In the genomic region with DNA sequence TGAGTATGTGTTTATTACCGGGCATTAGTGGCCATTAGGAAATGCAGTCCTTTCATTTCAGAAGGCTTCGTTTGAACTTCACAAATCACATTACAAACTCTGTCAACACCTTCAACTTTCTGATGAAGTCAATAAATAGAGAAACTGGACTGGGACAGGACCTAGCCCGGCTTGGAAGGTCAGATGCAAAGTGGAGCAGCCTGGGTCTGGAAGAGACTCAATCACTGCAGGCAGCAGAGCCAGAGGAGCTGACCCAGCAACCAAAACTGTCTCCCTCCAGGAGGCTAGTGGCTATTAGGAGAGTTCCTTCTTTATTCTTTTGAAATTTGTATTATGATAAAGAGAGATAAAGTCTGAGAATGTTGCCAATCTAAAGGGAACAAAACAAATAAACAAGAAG, we compare ENCODE assay signal across 1 cellular context.
TF ChIP-seq lines count a peak whose summit lies in the region.

No MANE protein-coding gene starts in this region.

TF ChIP-seq in HepG2, 621 proteins besides CTCF, POLR2A, EP300 and RAD21 (continued from another document):
- TF ChIP-seq CREM (IDR thresholded peaks at IDR 0.05): no peak
- TF ChIP-seq CREM (CRISPR knock-in tag; IDR thresholded peaks at IDR 0.05): no peak
